In genomic region chr18:57819671-57820460, GRCh38 we compare ENCODE assay signal across 8 cellular contexts. TPM values are rescaled to one million over a fixed set of nuclear protein-coding genes. Genes with fewer than 3 reads are reported as not detected.
DNase-seq lines count a peak whose midpoint lies in the region; ATAC-seq and TF ChIP-seq lines count a peak whose summit lies in the region.

No MANE protein-coding gene starts in this region.

- no peaks in the 10 kb centered on the region for H3K36me3 Mint-ChIP-seq in immature natural killer cell
- H3K36me3 Mint-ChIP-seq in activated T-helper 1 cell treated with anti-CD3 and anti-CD28 coated beads, Interleukin-12 subunit alpha, Interleukin-12 subunit beta, Interleukin-2, Interleukin-4 antibody, amounts not matched to agents 30 ng/mL and 10 ng/mL and 1 ng/mL, durations not matched to agents 14 hours and 24 hours and 36 hours (ENCODE audit: low read depth): peaks cover 1% of the 10 kb centered on the region

- peak; percentile 46 for DNase-seq in NCI-H1694 (lab: John Stamatoyannopoulos, UW)
- no peak for DNase-seq in NCI-H1694 treated with DMSO at 0.1 percent for 48 hours (lab: John Stamatoyannopoulos, UW)
- peak; percentile 58 for DNase-seq in NCI-H1105 treated with DMSO at 0.1 percent for 48 hours (lab: John Stamatoyannopoulos, UW)
- peak; percentile 90 for DNase-seq in astrocyte of the spinal cord (ENCODE audit: low read depth, low spot score)
- DNase-seq in left kidney (ENCODE audit: low read depth, low spot score): peak; percentile 48
- no peak for DNase-seq in immature natural killer cell
- DNase-seq in activated T-helper 1 cell treated with anti-CD3 and anti-CD28 coated beads, Interleukin-12 subunit alpha, Interleukin-12 subunit beta, Interleukin-2, Interleukin-4 antibody, amounts not matched to agents 30 ng/mL and 10 ng/mL and 1 ng/mL, durations not matched to agents 14 hours and 24 hours and 36 hours (ENCODE audit: low spot score): no peak

- H3K4me3 ChIP-seq in astrocyte of the spinal cord (ENCODE audit: low read depth, low read length): no peak overlapping the region

- ATAC-seq in GM21825 (IDR thresholded peaks at IDR 0.05; ENCODE audit: unreplicated experiment): no peak

- no peaks in the 10 kb centered on the region for H3K4me1 Mint-ChIP-seq in immature natural killer cell
- no peaks in the 10 kb centered on the region for H3K4me1 Mint-ChIP-seq in activated T-helper 1 cell treated with anti-CD3 and anti-CD28 coated beads, Interleukin-12 subunit alpha, Interleukin-12 subunit beta, Interleukin-2, Interleukin-4 antibody, amounts not matched to agents 30 ng/mL and 10 ng/mL and 1 ng/mL, durations not matched to agents 14 hours and 24 hours and 36 hours (ENCODE audit: low read depth)

- H3K4me3 Mint-ChIP-seq in immature natural killer cell: no peak overlapping the region
- no peak overlapping the region for H3K4me3 Mint-ChIP-seq in activated T-helper 1 cell treated with anti-CD3 and anti-CD28 coated beads, Interleukin-12 subunit alpha, Interleukin-12 subunit beta, Interleukin-2, Interleukin-4 antibody, amounts not matched to agents 30 ng/mL and 10 ng/mL and 1 ng/mL, durations not matched to agents 14 hours and 24 hours and 36 hours

- TF ChIP-seq CTCF in astrocyte of the spinal cord (IDR thresholded peaks at IDR 0.05; ENCODE audit: low read depth, low read length): no peak

- in situ Hi-C loops in astrocyte of the spinal cord (cut with HindIII; ENCODE audit: low sequenced_read_pairs): no loop called here

- no peak overlapping the region for H3K27ac Mint-ChIP-seq in immature natural killer cell
- H3K27ac Mint-ChIP-seq in activated T-helper 1 cell treated with anti-CD3 and anti-CD28 coated beads, Interleukin-12 subunit alpha, Interleukin-12 subunit beta, Interleukin-2, Interleukin-4 antibody, amounts not matched to agents 30 ng/mL and 10 ng/mL and 1 ng/mL, durations not matched to agents 14 hours and 24 hours and 36 hours: no peak overlapping the region

- intact Hi-C loops in activated T-helper 1 cell treated with anti-CD3 and anti-CD28 coated beads, Interleukin-12 subunit alpha, Interleukin-12 subunit beta, Interleukin-2, Interleukin-4 antibody, amounts not matched to agents 30 ng/mL and 10 ng/mL and 1 ng/mL, durations not matched to agents 14 hours and 24 hours and 36 hours (cut with micrococcal nuclease): no loop called here

- H3K9me3 Mint-ChIP-seq in immature natural killer cell: peaks cover 0 to 3% (median 0%) of the 10 kb centered on the region in 6 donors
- H3K9me3 Mint-ChIP-seq in activated T-helper 1 cell treated with anti-CD3 and anti-CD28 coated beads, Interleukin-12 subunit alpha, Interleukin-12 subunit beta, Interleukin-2, Interleukin-4 antibody, amounts not matched to agents 30 ng/mL and 10 ng/mL and 1 ng/mL, durations not matched to agents 14 hours and 24 hours and 36 hours: no peaks in the 10 kb centered on the region

- H3K27me3 Mint-ChIP-seq in immature natural killer cell (ENCODE audit: low read depth in 3 of 3): peaks cover 1 to 3% (median 2%) of the 10 kb centered on the region in 3 donors
- H3K27me3 Mint-ChIP-seq in activated T-helper 1 cell treated with anti-CD3 and anti-CD28 coated beads, Interleukin-12 subunit alpha, Interleukin-12 subunit beta, Interleukin-2, Interleukin-4 antibody, amounts not matched to agents 30 ng/mL and 10 ng/mL and 1 ng/mL, durations not matched to agents 14 hours and 24 hours and 36 hours (ENCODE audit: insufficient read depth): peaks cover 10% of the 10 kb centered on the region

RNA-seq across cellular contexts. Expression of gene ATP8B1, which starts 16.8 kb away (rescaled TPM):
- polyA plus RNA-seq in immature natural killer cell: under 1 TPM in 1 of 3 donors, not detected in 2; 0.55 TPM
- 0.05 and 0.16 TPM in 2 replicates for total RNA-seq in activated T-helper 1 cell treated with anti-CD3 and anti-CD28 coated beads, Interleukin-12 subunit alpha, Interleukin-12 subunit beta, Interleukin-2, Interleukin-4 antibody, amounts not matched to agents 30 ng/mL and 10 ng/mL and 1 ng/mL, durations not matched to agents 14 hours and 24 hours and 36 hours

Comparison
In these comparisons a context has a peak if more than half of its experiments do, and no peak if none do; other contexts are left out.
1. DNase-seq: peak in NCI-H1694 (single experiment), NCI-H1105 treated with DMSO at 0.1 percent for 48 hours (single experiment), astrocyte of the spinal cord (single experiment) and left kidney (single experiment); none in NCI-H1694 treated with DMSO at 0.1 percent for 48 hours (single experiment), immature natural killer cell (0 of 3) and activated T-helper 1 cell treated with anti-CD3 and anti-CD28 coated beads, Interleukin-12 subunit alpha, Interleukin-12 subunit beta, Interleukin-2, Interleukin-4 antibody, amounts not matched to agents 30 ng/mL and 10 ng/mL and 1 ng/mL, durations not matched to agents 14 hours and 24 hours and 36 hours (single experiment).